13 cellular contexts compared by ENCODE assay signal in the genomic region with DNA sequence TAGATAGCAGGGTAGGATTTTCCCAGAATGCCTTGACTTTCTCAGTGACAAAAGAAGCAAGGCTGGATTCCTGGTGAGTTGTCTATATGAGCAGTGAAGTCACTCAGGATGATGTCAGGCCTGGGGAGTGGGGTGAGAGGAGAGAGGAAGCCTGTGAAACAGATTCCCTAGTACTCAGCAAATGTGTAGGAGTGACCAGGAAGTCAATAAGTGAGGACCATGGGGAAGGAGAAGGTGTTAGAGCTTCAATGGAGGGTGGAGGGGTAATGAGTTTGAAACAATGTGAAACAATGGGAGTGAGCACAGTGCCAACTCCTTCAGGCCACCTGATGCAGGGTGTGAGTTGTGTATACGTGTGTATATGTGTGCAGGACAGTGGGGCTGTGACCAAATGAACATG. TPM values are rescaled to one million over a fixed set of nuclear protein-coding genes. Genes with fewer than 3 reads are reported as not detected.
DNase-seq lines count a peak whose midpoint lies in the region; ATAC-seq and TF ChIP-seq lines count a peak whose summit lies in the region.
"Had no signal": no experiment of that assay in that cellular context is flagged by ENCODE, and none has a peak within 500 bp of the region (broad histone marks: within the 10 kb centered on the region; RNA-seq: fewer than 3 reads in every experiment).

No MANE protein-coding gene starts in this region.

- no peaks in the 10 kb centered on the region for H3K9me3 Mint-ChIP-seq in activated CD4-positive, alpha-beta T cell treated with anti-CD3 and anti-CD28 coated beads, Interleukin-2, amount 10 ng/mL, durations not matched to agents 24 days and 14 days
- no peaks in the 10 kb centered on the region for H3K9me3 Mint-ChIP-seq in central memory CD8-positive, alpha-beta T cell
- H3K9me3 Mint-ChIP-seq: WTC11 had no signal

- no peaks in the 10 kb centered on the region for H3K36me3 Mint-ChIP-seq in activated CD4-positive, alpha-beta T cell treated with anti-CD3 and anti-CD28 coated beads, Interleukin-2, amount 10 ng/mL, durations not matched to agents 24 days and 14 days (ENCODE audit: low read depth)
- peaks cover 8% of the 10 kb centered on the region for H3K36me3 Mint-ChIP-seq in central memory CD8-positive, alpha-beta T cell (ENCODE audit: insufficient read depth)
- H3K36me3 Mint-ChIP-seq: WTC11 had no signal

- no peaks in the 10 kb centered on the region for H3K36me3 ChIP-seq in neutrophil
- H3K36me3 ChIP-seq: colonic mucosa, tibial nerve had no signal

- H3K27ac Mint-ChIP-seq in activated CD4-positive, alpha-beta T cell treated with anti-CD3 and anti-CD28 coated beads, Interleukin-2, amount 10 ng/mL, durations not matched to agents 24 days and 14 days, result peak overlapping the region; percentile 77
- H3K27ac Mint-ChIP-seq in central memory CD8-positive, alpha-beta T cell (ENCODE audit: low read depth), result no peak overlapping the region
- H3K27ac Mint-ChIP-seq: progenitor cell of endocrine pancreas, WTC11 had no signal

- H3K4me1 Mint-ChIP-seq in activated CD4-positive, alpha-beta T cell treated with anti-CD3 and anti-CD28 coated beads, Interleukin-2, amount 10 ng/mL, durations not matched to agents 24 days and 14 days, result peaks cover 43% of the 10 kb centered on the region
- H3K4me1 Mint-ChIP-seq in central memory CD8-positive, alpha-beta T cell, result peaks cover 37% of the 10 kb centered on the region

- intact Hi-C loops in activated CD4-positive, alpha-beta T cell treated with anti-CD3 and anti-CD28 coated beads, Interleukin-2, amount 10 ng/mL, durations not matched to agents 24 days and 14 days (cut with micrococcal nuclease), result no loop called here

- TF ChIP-seq CTCF in neutrophil (IDR thresholded peaks at IDR 0.05), result no peak

- H3K27me3 Mint-ChIP-seq in activated CD4-positive, alpha-beta T cell treated with anti-CD3 and anti-CD28 coated beads, Interleukin-2, amount 10 ng/mL, durations not matched to agents 24 days and 14 days, result no peaks in the 10 kb centered on the region
- H3K27me3 Mint-ChIP-seq in central memory CD8-positive, alpha-beta T cell, result no peaks in the 10 kb centered on the region

- H3K4me3 ChIP-seq in neutrophil (ENCODE audit: low read depth in 1 of 2, low read length in 1 of 2), result no peak overlapping the region
- H3K4me3 ChIP-seq: colonic mucosa, tibial nerve had no signal

- peak overlapping the region; percentile 89 for H3K4me3 Mint-ChIP-seq in activated CD4-positive, alpha-beta T cell treated with anti-CD3 and anti-CD28 coated beads, Interleukin-2, amount 10 ng/mL, durations not matched to agents 24 days and 14 days
- peak overlapping the region; percentile 92 for H3K4me3 Mint-ChIP-seq in central memory CD8-positive, alpha-beta T cell
- H3K4me3 Mint-ChIP-seq: WTC11 had no signal

- peaks cover 35 to 53% of the 10 kb centered on the region in 2 experiments for H3K4me1 ChIP-seq in neutrophil (ENCODE audit: control insufficient read depth in 1 of 2, insufficient read depth in 1 of 2, low read depth in 1 of 2, low read length in 1 of 2)

- H3K9me3 ChIP-seq in neutrophil, result no peaks in the 10 kb centered on the region
- H3K9me3 ChIP-seq: colonic mucosa, tibial nerve had no signal

- DNase-seq in activated CD4-positive, alpha-beta T cell treated with anti-CD3 and anti-CD28 coated beads, Interleukin-2, amount 10 ng/mL, durations not matched to agents 24 days and 14 days, result no peak
- no peak for DNase-seq in activated CD4-positive, alpha-beta T cell treated with anti-CD3 and anti-CD28 coated beads, Interleukin-2, amount 50 U/mL, for 1 hour
- DNase-seq in NCI-H226, result peak; percentile 1
- DNase-seq in central memory CD8-positive, alpha-beta T cell (ENCODE audit: low spot score in 2 of 2), result no peak
- no peak for DNase-seq in midbrain (lab: John Stamatoyannopoulos, UW)
- no peak for DNase-seq in NCI-H2081 (lab: John Stamatoyannopoulos, UW)
- DNase-seq: activated gamma-delta T cell treated with Interleukin-2 at 50 U/mL for 16 hours, colonic mucosa had no signal

- no peak for ATAC-seq in central memory CD8-positive, alpha-beta T cell (replicated peaks; ENCODE audit: extremely low read depth, poor library complexity, severe bottlenecking)
- no peak for ATAC-seq in GM21515 (IDR thresholded peaks at IDR 0.05; ENCODE audit: unreplicated experiment)
- ATAC-seq: WTC11 had no signal

- H3K27me3 ChIP-seq in neutrophil, result no peaks in the 10 kb centered on the region
- H3K27me3 ChIP-seq: colonic mucosa had no signal

- H3K27ac ChIP-seq in neutrophil, result peak overlapping the region; percentile 48
- H3K27ac ChIP-seq: colonic mucosa, tibial nerve had no signal

RNA-seq across cellular contexts. Expression of gene SLC9A6, which starts 2.4 kb away (rescaled TPM):
- 10.9 and 12.4 TPM in 2 replicates for total RNA-seq in activated CD4-positive, alpha-beta T cell treated with anti-CD3 and anti-CD28 coated beads, Interleukin-2, amount 10 ng/mL, durations not matched to agents 24 days and 14 days

RNA-seq across cellular contexts. Expression of gene MMGT1, which starts 9.1 kb away (rescaled TPM):
- 27.1 and 27.4 TPM in 2 replicates for total RNA-seq in activated CD4-positive, alpha-beta T cell treated with anti-CD3 and anti-CD28 coated beads, Interleukin-2, amount 10 ng/mL, durations not matched to agents 24 days and 14 days
